8 cellular contexts compared by ENCODE assay signal in the genomic region with DNA sequence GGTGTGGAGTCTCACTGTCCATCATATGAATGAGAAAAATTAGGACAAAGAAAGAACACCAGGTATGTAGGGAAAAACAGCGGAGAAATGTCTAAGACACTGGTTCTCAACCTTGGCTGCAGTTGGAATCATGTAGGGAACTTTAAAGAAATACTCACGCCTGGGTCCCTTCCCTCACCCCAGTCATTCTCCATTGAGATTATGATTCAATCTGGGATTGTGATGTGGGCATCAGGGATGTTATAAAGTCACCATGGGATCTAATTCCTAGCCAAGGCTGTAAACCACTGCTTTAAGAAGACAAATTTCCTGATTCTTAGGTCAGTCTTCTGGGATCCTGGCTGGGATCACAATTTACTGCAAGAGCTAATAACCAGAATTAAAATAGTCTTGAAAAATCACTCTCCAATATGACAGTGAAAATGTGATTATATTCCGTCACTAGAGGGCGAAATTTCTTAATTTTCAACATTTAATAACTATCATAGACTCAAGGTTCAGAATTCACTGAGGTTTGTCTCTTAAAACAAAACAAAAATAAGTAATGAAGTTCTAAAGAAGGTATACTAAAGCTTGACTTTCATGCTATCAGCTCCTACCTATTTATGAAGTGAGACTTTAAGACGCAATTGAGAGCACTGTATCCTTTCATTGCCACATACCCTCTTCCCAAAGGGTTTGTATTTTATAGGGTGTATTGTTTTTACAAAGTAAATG.
DNase-seq lines count a peak whose midpoint lies in the region; ATAC-seq, FAIRE-seq and TF ChIP-seq lines count a peak whose summit lies in the region.

No MANE protein-coding gene starts in this region.

- H2BK120ac ChIP-seq in H1 (replicated peaks; ENCODE audit: low read depth, low read length): no peak overlapping the region

- H3K27me3 ChIP-seq in H1 (replicated peaks in 1 of 4; ENCODE audit: control insufficient read depth in 3 of 4, extremely low read depth in 1 of 4, insufficient read depth in 3 of 4, low read length in 3 of 4) (no peaks in the 10 kb centered on the region), parathyroid adenoma (ENCODE audit: control insufficient read depth, insufficient read depth, low read length) (no peaks in the 10 kb centered on the region)

- in situ Hi-C loops in GM13976 (cut with MboI; ENCODE audit: low sequenced_read_pairs, unreplicated experiment): loop anchor here (10.0 kb wide), 1 partner anchor 100 kb away; no protein-coding TSS in a partner anchor

- H3K4me3 ChIP-seq in A549: no peak overlapping the region
- H3K4me3 ChIP-seq in H1 (ENCODE audit: extremely low read depth in 1 of 4, insufficient read depth in 2 of 4, low read depth in 3 of 4, low read length in 4 of 4): no peak overlapping the region
- no peak overlapping the region for H3K4me3 ChIP-seq in parathyroid adenoma (ENCODE audit: low read depth, low read length)

- no peaks in the 10 kb centered on the region for H3K23me2 ChIP-seq in H1 (ENCODE audit: low read depth, low read length)

- H3K36me3 ChIP-seq in H1 (ENCODE audit: control insufficient read depth in 2 of 4, insufficient read depth in 4 of 4, low read length in 3 of 4) (peaks cover 2 to 29% (median 15%) of the 10 kb centered on the region in 4 experiments; a peak in 7 of 8 replicates), parathyroid adenoma (ENCODE audit: control insufficient read depth, insufficient read depth, low read length) (no peaks in the 10 kb centered on the region)

- no peak overlapping the region for H4K8ac ChIP-seq in H1 (ENCODE audit: extremely low read depth, insufficient read depth, low read length)

- TF ChIP-seq EP300 in A549 (IDR thresholded peaks at IDR 0.05) (no peak), H1 (IDR thresholded peaks at IDR 0.05; ENCODE audit: borderline replicate concordance in 1 of 2, low read depth in 2 of 2, low read length in 2 of 2) (no peak)

- no peaks in the 10 kb centered on the region for H3K79me1 ChIP-seq in H1 (ENCODE audit: low read depth, low read length)

- ATAC-seq in A549 (peak; percentile 62 to 82; a peak in 4 of 6 replicates), GM21360 (IDR thresholded peaks at IDR 0.05; ENCODE audit: unreplicated experiment) (no peak), HG02678 (IDR thresholded peaks at IDR 0.05; ENCODE audit: unreplicated experiment) (no peak)

- no peak overlapping the region for H4K5ac ChIP-seq in H1 (ENCODE audit: insufficient read length, low read depth, low read length)

- no peak overlapping the region for H3K14ac ChIP-seq in H1 (ENCODE audit: insufficient read length)

- H3K27ac ChIP-seq in A549 (no peak overlapping the region), H1 (ENCODE audit: low read depth, low read length) (no peak overlapping the region), parathyroid adenoma (no peak overlapping the region)

- no peaks in the 10 kb centered on the region for H4K20me1 ChIP-seq in H1 (replicated peaks in 1 of 2; ENCODE audit: control insufficient read depth in 1 of 2, insufficient read depth in 2 of 2, low read length in 2 of 2)

- H3K4me1 ChIP-seq in A549 (no peaks in the 10 kb centered on the region), H1 (replicated peaks in 1 of 4; ENCODE audit: control insufficient read depth in 3 of 4, insufficient read depth in 4 of 4, low read length in 3 of 4) (no peaks in the 10 kb centered on the region), parathyroid adenoma (no peaks in the 10 kb centered on the region)

- H3K4ac ChIP-seq in H1 (replicated peaks; ENCODE audit: insufficient read length, low read depth, low read length): no peak overlapping the region

- H3K9me3 ChIP-seq in A549: no peaks in the 10 kb centered on the region
- no peaks in the 10 kb centered on the region for H3K9me3 ChIP-seq in H1 (ENCODE audit: insufficient read depth in 2 of 2, low read depth in 1 of 2, low read length in 1 of 2)
- H3K9me3 ChIP-seq in parathyroid adenoma (ENCODE audit: control insufficient read depth, low read length): no peaks in the 10 kb centered on the region

- WGBS in A549 (ENCODE audit: missing lambda C conversion rate): 41% methylated on average over 5 of the region's 5 CpGs
- 71% methylated on average over 5 of the region's 5 CpGs; no CpG with 5 or more reads in 1 of the 2 experiments for WGBS in H1 (ENCODE audit: extremely low coverage in 1 of 2, insufficient coverage in 1 of 2, insufficient read length in 1 of 2, insufficient replicate concordance in 2 of 2, low coverage in 1 of 2, low lambda C conversion rate in 2 of 2, missing lambda C conversion rate in 1 of 2), 2 experiments

- CTCF ChIA-PET in A549 (lab: Yijun Ruan, JAX) (interaction anchor here (0.6 to 9.3 kb wide), 46 partner anchors 9 to 753 kb away, joined by 3 to 111 read pairs (median 4); a partner anchor contains a TSS), H1 (lab: Charles Lee; ENCODE audit: partially characterized antibody) (interaction anchor here (0.5 to 3.6 kb wide), 20 partner anchors 7 to 792 kb away, joined by 3 to 20 read pairs (median 4); no protein-coding TSS in a partner anchor)

- TF ChIP-seq POLR2A in A549 (IDR thresholded peaks at IDR 0.05; ENCODE audit: low read length) (no peak), H1 (IDR thresholded peaks at IDR 0.05; ENCODE audit: control extremely low read depth in 1 of 2, low read depth in 2 of 2, low read length in 2 of 2) (no peak)

- no peak overlapping the region for H3K56ac ChIP-seq in H1 (replicated peaks; ENCODE audit: insufficient read length, low read depth, low read length)

- H2AK5ac ChIP-seq in H1 (ENCODE audit: low read depth, low read length): no peak overlapping the region

- TF ChIP-seq RAD21 in A549 (conservative IDR thresholded peaks at IDR 0.05 in 1 of 2, IDR thresholded peaks at IDR 0.05 in 1 of 2): peak; percentile 68 to 80
- peak in 1 of 2 experiments; percentile 34; a peak in 3 of 4 replicates for TF ChIP-seq RAD21 in H1 (IDR thresholded peaks at IDR 0.05 in 1 of 2, conservative IDR thresholded peaks at IDR 0.05 in 1 of 2; ENCODE audit: low read depth in 2 of 2, low read length in 2 of 2)

- no peak overlapping the region for H2BK15ac ChIP-seq in H1 (ENCODE audit: low read length)

- H2BK5ac ChIP-seq in H1 (ENCODE audit: low read depth, low read length): no peak overlapping the region

- POLR2A ChIA-PET in A549 (lab: Yijun Ruan, JAX) (interaction anchor here (1.2 kb wide), 1 partner anchor 97 kb away, joined by 5 read pairs; no protein-coding TSS in a partner anchor), H1 (lab: Charles Lee; ENCODE audit: partially characterized antibody) (interaction anchor here (0.7 to 1.5 kb wide), 3 partner anchors 12 to 96 kb away, joined by 3 read pairs; no protein-coding TSS in a partner anchor)

- no peak overlapping the region for H3K23ac ChIP-seq in H1 (ENCODE audit: insufficient read length)

- H3K4me2 ChIP-seq in A549 (no peak overlapping the region), H1 (ENCODE audit: insufficient read depth in 1 of 2, low read depth in 2 of 2, low read length in 2 of 2) (no peak overlapping the region), parathyroid adenoma (ENCODE audit: low read length) (no peak overlapping the region)

- no peak overlapping the region for H2AFZ ChIP-seq in H1 (ENCODE audit: low read length)
- H2AFZ ChIP-seq in parathyroid adenoma: no peak overlapping the region

- H3K9ac ChIP-seq in H1 (replicated peaks in 1 of 4; ENCODE audit: extremely low read depth in 1 of 4, low read depth in 3 of 4, low read length in 3 of 4) (no peak overlapping the region), parathyroid adenoma (no peak overlapping the region)

- H4K91ac ChIP-seq in H1 (replicated peaks; ENCODE audit: insufficient read length, low read length): no peak overlapping the region

- H2BK12ac ChIP-seq in H1 (ENCODE audit: low read depth, low read length): no peak overlapping the region

- H3K79me2 ChIP-seq in H1 (ENCODE audit: control insufficient read depth in 1 of 2, insufficient read depth in 2 of 2, low read length in 2 of 2): no peaks in the 10 kb centered on the region
- no peaks in the 10 kb centered on the region for H3K79me2 ChIP-seq in parathyroid adenoma

- H2BK20ac ChIP-seq in H1 (ENCODE audit: low read length): no peak overlapping the region

- DNase-seq in A549 (ENCODE audit: low read depth in 1 of 2, low spot score in 1 of 2): peak; percentile 26 to 50
- peak; percentile 51 for DNase-seq in GM13976 (ENCODE audit: low spot score)
- DNase-seq in NCI-H526 treated with DMSO at 0.1 percent for 48 hours (lab: John Stamatoyannopoulos, UW): peak; percentile 17
- no peak for DNase-seq in H1 (ENCODE audit: low read depth in 1 of 2, low spot score in 2 of 2)
- DNase-seq in T-helper 9 cell: no peak

- TF ChIP-seq CTCF in A549 (IDR thresholded peaks at IDR 0.05) (peak; percentile 79), GM13976 (IDR thresholded peaks at IDR 0.05; ENCODE audit: borderline replicate concordance, control extremely low read depth, extremely low read depth, insufficient read depth, missing control alignments) (peak; percentile 13), H1 (IDR thresholded peaks at IDR 0.05; ENCODE audit: control extremely low read depth in 1 of 3, insufficient read depth in 1 of 3, low read depth in 1 of 3, low read length in 3 of 3) (peak in 2 of 3 experiments; percentile 14 to 26; a peak in 2 of 4 replicates), parathyroid adenoma (IDR thresholded peaks at IDR 0.05) (peak; percentile 23)

- FAIRE-seq in A549 (lab: Jason Lieb, UNC): peak; percentile 93
- FAIRE-seq in H1 (lab: Jason Lieb, UNC): peak; percentile 39

- no peak overlapping the region for H3K18ac ChIP-seq in H1 (ENCODE audit: extremely low read depth, low read length)

TF ChIP-seq in A549, 52 proteins besides CTCF, POLR2A, EP300 and RAD21:
- TF ChIP-seq SMC3 (IDR thresholded peaks at IDR 0.05): peak; percentile 79
- no peak for TF ChIP-seq EHF (CRISPR knock-in tag; IDR thresholded peaks at IDR 0.05)
- no peak for TF ChIP-seq ZSCAN20 (CRISPR knock-in tag; IDR thresholded peaks at IDR 0.05)
- TF ChIP-seq, protein P1, sequence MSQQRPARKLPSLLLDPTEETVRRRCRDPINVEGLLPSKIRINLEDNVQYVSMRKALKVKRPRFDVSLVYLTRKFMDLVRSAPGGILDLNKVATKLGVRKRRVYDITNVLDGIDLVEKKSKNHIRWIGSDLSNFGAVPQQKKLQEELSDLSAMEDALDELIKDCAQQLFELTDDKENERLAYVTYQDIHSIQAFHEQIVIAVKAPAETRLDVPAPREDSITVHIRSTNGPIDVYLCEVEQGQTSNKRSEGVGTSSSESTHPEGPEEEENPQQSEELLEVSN (IDR thresholded peaks at IDR 0.05; ENCODE audit: borderline replicate concordance, low read depth): no peak

TF ChIP-seq in H1, 55 proteins besides CTCF, POLR2A, EP300 and RAD21 (continues in another document):
- TF ChIP-seq CEBPB (IDR thresholded peaks at IDR 0.05; ENCODE audit: low read depth, low read length): no peak
- TF ChIP-seq SIX5 (IDR thresholded peaks at IDR 0.05; ENCODE audit: low read depth, low read length): no peak
- TF ChIP-seq TBP (IDR thresholded peaks at IDR 0.05; ENCODE audit: low read depth, low read length): no peak
- no peak for TF ChIP-seq CREB1 (IDR thresholded peaks at IDR 0.05)
- TF ChIP-seq SP4 (IDR thresholded peaks at IDR 0.05; ENCODE audit: low read length): no peak

Comparison
In these comparisons a context has a peak if more than half of its experiments do, and no peak if none do; other contexts are left out.
1. ATAC-seq: peak in A549 (2 of 2); none in GM21360 (single experiment) and HG02678 (single experiment).
2. DNase-seq: peak in A549 (2 of 2), GM13976 (single experiment) and NCI-H526 treated with DMSO at 0.1 percent for 48 hours (single experiment); none in H1 (0 of 2) and T-helper 9 cell (single experiment).
3. CTCF ChIP-seq: peak in every context shown above with its lines; median percentile 79 in A549; 23 in parathyroid adenoma; 20 in H1; 13 in GM13976.